8 cellular contexts compared by ENCODE assay signal in genomic region chr20:35318502-35319157, GRCh38. TPM values are rescaled to one million over a fixed set of nuclear protein-coding genes. Genes with fewer than 3 reads are reported as not detected.
DNase-seq lines count a peak whose midpoint lies in the region; ATAC-seq, FAIRE-seq and TF ChIP-seq lines count a peak whose summit lies in the region.

No MANE protein-coding gene starts in this region.

- no peaks in the 10 kb centered on the region for H3K27me3 ChIP-seq in GM23248 (replicated peaks; ENCODE audit: insufficient read depth)

- H3K9me3 ChIP-seq in GM23248 (ENCODE audit: low read depth) = no peaks in the 10 kb centered on the region

- no peak overlapping the region for H2AFZ ChIP-seq in GM23248

- WGBS in GM23248 (ENCODE audit: low coverage in 1 of 2, low lambda C conversion rate in 2 of 2, missing lambda C conversion rate in 2 of 2), 2 experiments = 52 to 55% methylated on average over 6 of the region's 6 CpGs

- intact Hi-C loops in sciatic nerve (cut with DNase I) = no loop called here

- H3K27ac ChIP-seq in GM23248 = peak overlapping the region; percentile 90

- ATAC-seq in sciatic nerve = peak; percentile 42
- no peak for ATAC-seq in HG02840 (IDR thresholded peaks at IDR 0.05; ENCODE audit: low FRiP score, unreplicated experiment)
- ATAC-seq in GM21381 (IDR thresholded peaks at IDR 0.05; ENCODE audit: unreplicated experiment) = no peak

- no peak overlapping the region for H3K4me3 ChIP-seq in GM23248
- H3K4me3 ChIP-seq in foreskin fibroblast (ENCODE audit: low read depth in 1 of 2, low read length in 2 of 2) = no peak overlapping the region

- TF ChIP-seq CTCF in foreskin fibroblast (IDR thresholded peaks at IDR 0.05; ENCODE audit: low read depth, low read length) = no peak

- H3K9ac ChIP-seq in GM23248 = no peak overlapping the region

- H3K4me1 ChIP-seq in GM23248 (ENCODE audit: insufficient read depth) = peaks cover 65% of the 10 kb centered on the region

- no peaks in the 10 kb centered on the region for H4K20me1 ChIP-seq in GM23248 (ENCODE audit: insufficient read depth)

- in situ Hi-C loops in GM23248 (cut with MboI) = no loop called here

- H3K79me2 ChIP-seq in GM23248 (ENCODE audit: insufficient read depth) = no peaks in the 10 kb centered on the region

- H3K36me3 ChIP-seq in GM23248 (ENCODE audit: low read depth) = no peaks in the 10 kb centered on the region

- no peaks in the 10 kb centered on the region for H3K9me2 ChIP-seq in GM23248 (ENCODE audit: insufficient read depth)

- H3K4me2 ChIP-seq in GM23248 (ENCODE audit: unreplicated experiment) = peak overlapping the region; percentile 73

- peaks cover 56% of the 10 kb centered on the region for H3F3A ChIP-seq in GM23248 (ENCODE audit: insufficient read depth)

- FAIRE-seq in RCC 7860 (lab: Jason Lieb, UNC) = peak; percentile 97

- DNase-seq in GM23248 = peak; percentile 81
- peak; percentile 100 for DNase-seq in RCC 7860 (ENCODE audit: low spot score)
- peak; percentile 88 to 93 for DNase-seq in foreskin fibroblast
- DNase-seq in sciatic nerve (ENCODE audit: low spot score) = no peak
- no peak for DNase-seq in stimulated activated CD4-positive, alpha-beta T cell treated with anti-CD3 and anti-CD28 coated beads, Interleukin-4, amount 100 ng/mL, for 4 hours
- DNase-seq in NK-92 (lab: John Stamatoyannopoulos, UW; ENCODE audit: unreplicated experiment) = no peak

RNA-seq across cellular contexts. Expression of gene FAM83C, which starts 26.4 kb away (rescaled TPM):
- total RNA-seq in GM23248 (2014; rRNA removed; shearing (Covaris generic)) = not detected in 2 replicates
- polyA plus RNA-seq in GM23248 (2016; fragmentation: Nextera tagmentation; extraction: Ambion mirVana) = not detected in 2 replicates
- not detected for total RNA-seq in sciatic nerve

RNA-seq across cellular contexts. Expression of gene EIF6, which starts 34.1 kb away (rescaled TPM):
- total RNA-seq in GM23248 (2014; rRNA removed; shearing (Covaris generic)) = 166 and 183 TPM in 2 replicates
- 245 and 247 TPM in 2 replicates for polyA plus RNA-seq in GM23248 (2016; fragmentation: Nextera tagmentation; extraction: Ambion mirVana)
- 66.9 TPM for total RNA-seq in sciatic nerve

RNA-seq across cellular contexts. Expression of gene MMP24OS, which starts 40.7 kb away (rescaled TPM):
- 26.8 and 30.0 TPM in 2 replicates for total RNA-seq in GM23248 (2014; rRNA removed; shearing (Covaris generic))
- polyA plus RNA-seq in GM23248 (2016; fragmentation: Nextera tagmentation; extraction: Ambion mirVana) = 81.7 and 85.3 TPM in 2 replicates
- total RNA-seq in sciatic nerve = 71.6 TPM

Comparison
In these comparisons a context has a peak if more than half of its experiments do, and no peak if none do; other contexts are left out.
1. DNase-seq: peak in GM23248 (single experiment), RCC 7860 (single experiment) and foreskin fibroblast (2 of 2); none in sciatic nerve (single experiment), stimulated activated CD4-positive, alpha-beta T cell treated with anti-CD3 and anti-CD28 coated beads, Interleukin-4, amount 100 ng/mL, for 4 hours (0 of 2) and NK-92 (single experiment).